Comparison of ENCODE assay signal across 8 cellular contexts in the genomic region with DNA sequence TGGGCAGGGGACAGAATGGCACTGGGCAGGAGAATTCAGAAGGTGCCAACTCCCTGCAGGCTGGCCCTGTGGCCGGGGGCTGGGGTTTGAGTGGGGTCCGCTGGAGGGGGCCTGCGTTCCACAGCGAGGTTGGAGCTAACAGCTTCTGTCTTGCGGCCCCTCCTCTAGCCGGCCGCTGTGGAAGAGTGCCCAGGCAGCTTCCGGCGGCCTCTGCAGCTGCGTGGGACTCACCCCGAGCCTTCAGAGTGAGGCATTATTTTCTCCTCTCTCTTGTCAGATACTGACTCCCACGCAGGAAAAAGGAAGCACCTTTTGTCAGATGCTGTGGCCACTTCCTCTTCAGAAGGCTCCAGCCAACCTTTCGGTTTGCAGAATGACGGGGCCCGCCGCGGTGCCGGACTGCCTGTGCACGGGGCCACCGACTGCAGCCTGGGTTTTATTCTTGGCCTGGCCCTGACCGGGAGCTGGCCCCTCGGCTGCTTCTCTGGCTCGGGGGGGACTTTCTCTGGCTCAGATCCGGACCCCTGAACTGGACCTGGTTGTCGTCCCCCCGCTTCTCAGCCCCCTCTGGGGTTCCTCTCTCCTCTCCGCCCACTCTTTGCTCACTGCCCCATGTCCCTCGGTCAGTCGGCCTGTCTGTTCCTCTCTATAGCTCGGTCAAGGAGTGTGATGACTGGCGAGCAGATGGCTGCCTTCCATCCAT. TPM values are rescaled to one million over a fixed set of nuclear protein-coding genes. Genes with fewer than 3 reads are reported as not detected.
A peak's percentile ranks its signal among the peaks of the same experiment; 100 is the strongest.
DNase-seq lines count a peak whose midpoint lies in the region; ATAC-seq and TF ChIP-seq lines count a peak whose summit lies in the region.

No MANE protein-coding gene starts in this region.

- H3K9me3 ChIP-seq in CD8-positive, alpha-beta T cell (ENCODE audit: low read length), result no peaks in the 10 kb centered on the region
- H3K9me3 ChIP-seq in heart left ventricle (no peaks in the 10 kb centered on the region), GM23248 (ENCODE audit: low read depth) (no peaks in the 10 kb centered on the region)

- POLR2A ChIA-PET in CD8-positive, alpha-beta T cell (lab: Charles Lee), result interaction anchor here (1.2 to 5.6 kb wide), 6 partner anchors 8 to 23 kb away, joined by 4 to 46 read pairs (median 20); no protein-coding TSS in a partner anchor

- CTCF ChIA-PET in CD8-positive, alpha-beta T cell (lab: Charles Lee), result interaction anchor here (1.1 to 5.6 kb wide), 10 partner anchors 9 to 311 kb away, joined by 3 to 94 read pairs (median 6); no protein-coding TSS in a partner anchor

- DNase-seq in CD8-positive, alpha-beta T cell, result peak; percentile 15 to 76 (median 52)
- DNase-seq in M059J (ENCODE audit: low read depth) (peak; percentile 4), heart left ventricle (peak; percentile 74 to 86 (median 79)), NCI-H146 (lab: John Stamatoyannopoulos, UW) (no peak), GM23248 (no peak)
- DNase-seq in activated T-cell treated with anti-CD3 and anti-CD28 coated beads, Interleukin-2, amount 50 U/mL, for 4 hours, result peak; percentile 35
- DNase-seq in stimulated activated CD4-positive, alpha-beta T cell treated with anti-CD3 and anti-CD28 coated beads, Interleukin-2, amount 100 ng/mL, for 24 hours, result peak; percentile 55 to 62

- no peaks in the 10 kb centered on the region for H3K79me2 ChIP-seq in GM23248 (ENCODE audit: insufficient read depth)

- no peak overlapping the region for H3K9ac ChIP-seq in GM23248

- H3K9me3 Mint-ChIP-seq in CD8-positive, alpha-beta T cell, result no peaks in the 10 kb centered on the region
- H3K9me3 Mint-ChIP-seq in activated T-cell treated with anti-CD3 and anti-CD28 coated beads, Interleukin-2, amount 50 U/mL, for 4 hours, result no peaks in the 10 kb centered on the region

- intact Hi-C loops in CD8-positive, alpha-beta T cell (cut with DNase I, micrococcal nuclease), result loop anchor here (1.0 to 2.0 kb wide), 3 partner anchors 12 to 22 kb away; no protein-coding TSS in a partner anchor
- intact Hi-C loops in heart left ventricle (cut with DNase I), result loop anchor here in 6 of 10 donors (5.0 to 10.0 kb wide), 3 partner anchors 53 to 60 kb away; no protein-coding TSS in a partner anchor

- peak overlapping the region; percentile 61 for H3K4me3 ChIP-seq in CD8-positive, alpha-beta T cell (ENCODE audit: low read depth, low read length)
- peak overlapping the region in 11 of 12 donors; percentile 39 to 67 (median 57) for H3K4me3 ChIP-seq in heart left ventricle
- H3K4me3 ChIP-seq in GM23248, result no peak overlapping the region

- H3K4me1 ChIP-seq in CD8-positive, alpha-beta T cell (ENCODE audit: insufficient read depth, low read length), result peaks cover 81% of the 10 kb centered on the region
- H3K4me1 ChIP-seq in heart left ventricle, result peaks cover 12 to 99% (median 40%) of the 10 kb centered on the region in 12 donors
- no peaks in the 10 kb centered on the region for H3K4me1 ChIP-seq in GM23248 (ENCODE audit: insufficient read depth)

- H4K20me1 ChIP-seq in GM23248 (ENCODE audit: insufficient read depth), result no peaks in the 10 kb centered on the region

- in situ Hi-C loops in GM23248 (cut with MboI), result no loop called here

- ATAC-seq in CD8-positive, alpha-beta T cell, result peak; percentile 38
- ATAC-seq in GM21526 (IDR thresholded peaks at IDR 0.05; ENCODE audit: low FRiP score, unreplicated experiment), result peak; percentile 83
- ATAC-seq in activated T-cell treated with anti-CD3 and anti-CD28 coated beads, Interleukin-2, amount 50 U/mL, for 4 hours, result peak; percentile 51 to 59
- peak; percentile 60 to 88 (median 86) for ATAC-seq in heart left ventricle

- H3K9me2 ChIP-seq in GM23248 (ENCODE audit: insufficient read depth), result no peaks in the 10 kb centered on the region

- H3K27me3 Mint-ChIP-seq in CD8-positive, alpha-beta T cell (ENCODE audit: low read depth), result no peaks in the 10 kb centered on the region
- no peaks in the 10 kb centered on the region for H3K27me3 Mint-ChIP-seq in activated T-cell treated with anti-CD3 and anti-CD28 coated beads, Interleukin-2, amount 50 U/mL, for 4 hours (ENCODE audit: low read depth)

- peak overlapping the region; percentile 84 for H3K4me3 Mint-ChIP-seq in CD8-positive, alpha-beta T cell
- peak overlapping the region; percentile 80 for H3K4me3 Mint-ChIP-seq in activated T-cell treated with anti-CD3 and anti-CD28 coated beads, Interleukin-2, amount 50 U/mL, for 4 hours

- TF ChIP-seq CTCF in CD8-positive, alpha-beta T cell (IDR thresholded peaks at IDR 0.05), result no peak
- TF ChIP-seq CTCF in heart left ventricle (IDR thresholded peaks at IDR 0.05), result no peak

- TF ChIP-seq POLR2A in heart left ventricle (IDR thresholded peaks at IDR 0.05), result peak in 1 of 2 donors; percentile 22

- WGBS in heart left ventricle, 4 donors, result 33 to 56% (median 50%) methylated on average over 27 to 31 of the region's 31 CpGs
- WGBS in GM23248 (ENCODE audit: low coverage in 1 of 2, low lambda C conversion rate in 2 of 2, missing lambda C conversion rate in 2 of 2), 2 experiments, result 81 to 82% methylated on average over 21 to 31 of the region's 31 CpGs

- peak overlapping the region; percentile 64 for H3K27ac ChIP-seq in CD8-positive, alpha-beta T cell (ENCODE audit: low read depth, low read length)
- peak overlapping the region; percentile 69 to 91 (median 88) for H3K27ac ChIP-seq in heart left ventricle
- H3K27ac ChIP-seq in GM23248, result no peak overlapping the region

- no peak overlapping the region for H3K4me2 ChIP-seq in GM23248 (ENCODE audit: unreplicated experiment)

- peak overlapping the region; percentile 100 for H3K27ac Mint-ChIP-seq in CD8-positive, alpha-beta T cell

- peaks cover 89% of the 10 kb centered on the region for H3K4me1 Mint-ChIP-seq in CD8-positive, alpha-beta T cell (ENCODE audit: low read depth)
- peaks cover 90% of the 10 kb centered on the region for H3K4me1 Mint-ChIP-seq in activated T-cell treated with anti-CD3 and anti-CD28 coated beads, Interleukin-2, amount 50 U/mL, for 4 hours (ENCODE audit: low read depth)

- H2AFZ ChIP-seq in GM23248, result no peak overlapping the region

- H3K36me3 Mint-ChIP-seq in CD8-positive, alpha-beta T cell, result peaks cover 45% of the 10 kb centered on the region
- H3K36me3 Mint-ChIP-seq in activated T-cell treated with anti-CD3 and anti-CD28 coated beads, Interleukin-2, amount 50 U/mL, for 4 hours (ENCODE audit: insufficient read depth), result peaks cover 41% of the 10 kb centered on the region

- H3K36me3 ChIP-seq in CD8-positive, alpha-beta T cell (ENCODE audit: insufficient read depth, low read length), result peaks cover 9% of the 10 kb centered on the region
- peaks cover 0 to 32% (median 0%) of the 10 kb centered on the region in 9 donors for H3K36me3 ChIP-seq in heart left ventricle
- H3K36me3 ChIP-seq in GM23248 (ENCODE audit: low read depth), result no peaks in the 10 kb centered on the region

- no peaks in the 10 kb centered on the region for H3F3A ChIP-seq in GM23248 (ENCODE audit: insufficient read depth)

- no peaks in the 10 kb centered on the region for H3K27me3 ChIP-seq in CD8-positive, alpha-beta T cell (ENCODE audit: insufficient read depth, low read length)
- H3K27me3 ChIP-seq in heart left ventricle (no peaks in the 10 kb centered on the region), GM23248 (replicated peaks; ENCODE audit: insufficient read depth) (peaks cover 5% of the 10 kb centered on the region; the same call in 1 of the 2 replicates)

RNA-seq across cellular contexts. Expression of gene ARHGAP25, which starts 40.1 kb away (rescaled TPM):
- total RNA-seq in CD8-positive, alpha-beta T cell, result 10 to 100 TPM; 35.8 to 36.7 TPM
- 0.27 and 0.52 TPM in 2 replicates for total RNA-seq in M059J (2014; rRNA removed; shearing (Covaris generic))
- total RNA-seq in activated T-cell treated with anti-CD3 and anti-CD28 coated beads, Interleukin-2, amount 50 U/mL, for 4 hours, result 10 to 100 TPM; 48.6 to 55.7 (median 52.1) TPM
- 10 to 100 TPM in 2 of 9 donors, 1 to 10 TPM in 7; 2.6 to 27.9 (median 5.4) TPM for total RNA-seq in heart left ventricle
- 1 to 10 TPM; 2.9 to 4.8 TPM for polyA plus RNA-seq in heart left ventricle
- not detected in 2 replicates for total RNA-seq in GM23248 (2014; rRNA removed; shearing (Covaris generic))
- polyA plus RNA-seq in GM23248 (2016; fragmentation: Nextera tagmentation; extraction: Ambion mirVana), result not detected in 2 replicates

Comparison
In these comparisons a context has a peak if more than half of its experiments do, and no peak if none do; other contexts are left out.
1. DNase-seq: peak in CD8-positive, alpha-beta T cell (7 of 7), M059J (single experiment), activated T-cell treated with anti-CD3 and anti-CD28 coated beads, Interleukin-2, amount 50 U/mL, for 4 hours (single experiment), heart left ventricle (5 of 5) and stimulated activated CD4-positive, alpha-beta T cell treated with anti-CD3 and anti-CD28 coated beads, Interleukin-2, amount 100 ng/mL, for 24 hours (2 of 2); none in NCI-H146 (single experiment) and GM23248 (single experiment).
2. Peak in every context shown above with its lines, with median percentiles within 50 percentile points of each other: ATAC-seq.